In genomic region chr17:62067165-62068145, GRCh38 we compare ENCODE assay signal across 16 cellular contexts.
"Had no signal": no experiment of that assay in that cellular context is flagged by ENCODE, and none has a peak within 500 bp of the region (broad histone marks: within the 10 kb centered on the region; RNA-seq: fewer than 3 reads in every experiment).

No MANE protein-coding gene starts in this region.

- H3K9me3 Mint-ChIP-seq: activated T-helper 2 cell treated with anti-CD3 and anti-CD28 coated beads, Interferon-gamma antibody, Interleukin-2, Interleukin-4, amounts not matched to agents 10 μg/mL and 5 μg/mL and 100 μg/mL, durations not matched to agents 14 hours and 24 hours and 36 hours; brain; central memory CD8-positive, alpha-beta T cell; mesothelial cell of epicardium; T-helper 1 cell treated with Interleukin-12 subunit alpha and Interleukin-12 subunit beta and Interleukin-4 antibody, amounts not matched to agents 30 μg/mL and 1 μg/mL, for 36 hours had no signal

- H3K27me3 Mint-ChIP-seq: central memory CD8-positive, alpha-beta T cell had no signal

- H3K36me3 ChIP-seq: right atrium auricular region, tibial artery had no signal

- H3K27ac Mint-ChIP-seq: activated T-helper 2 cell treated with anti-CD3 and anti-CD28 coated beads, Interferon-gamma antibody, Interleukin-2, Interleukin-4, amounts not matched to agents 10 μg/mL and 5 μg/mL and 100 μg/mL, durations not matched to agents 14 hours and 24 hours and 36 hours; mesothelial cell of epicardium; T-helper 1 cell treated with Interleukin-12 subunit alpha and Interleukin-12 subunit beta and Interleukin-4 antibody, amounts not matched to agents 30 μg/mL and 1 μg/mL, for 36 hours had no signal

- H3K9me3 ChIP-seq: neutrophil, right atrium auricular region, tibial artery had no signal

- H3K27ac ChIP-seq: neutrophil, right atrium auricular region had no signal

- H3K27me3 ChIP-seq: neutrophil, right atrium auricular region, tibial artery had no signal

- H3K4me3 ChIP-seq: right atrium auricular region, tibial artery had no signal

- DNase-seq: activated CD4-positive, alpha-beta T cell treated with anti-CD3 and anti-CD28 coated beads, Interleukin-2, amount 50 U/mL, for 1 hour; activated CD4-positive, CD25-positive, alpha-beta regulatory T cell; activated naive CD4-positive, alpha-beta T cell treated with anti-CD3 and anti-CD28 coated beads, Interleukin-2, amount 50 U/mL, for 16 hours; cortex of kidney; effector memory CD4-positive, alpha-beta T cell; left ventricle myocardium superior; posterior cingulate gyrus; small intestine; tibial artery had no signal

- H3K4me3 Mint-ChIP-seq: central memory CD8-positive, alpha-beta T cell; mesothelial cell of epicardium; T-helper 1 cell treated with Interleukin-12 subunit alpha and Interleukin-12 subunit beta and Interleukin-4 antibody, amounts not matched to agents 30 μg/mL and 1 μg/mL, for 36 hours had no signal

- ATAC-seq: left ventricle myocardium superior had no signal
